9 cellular contexts compared by ENCODE assay signal in the genomic region with DNA sequence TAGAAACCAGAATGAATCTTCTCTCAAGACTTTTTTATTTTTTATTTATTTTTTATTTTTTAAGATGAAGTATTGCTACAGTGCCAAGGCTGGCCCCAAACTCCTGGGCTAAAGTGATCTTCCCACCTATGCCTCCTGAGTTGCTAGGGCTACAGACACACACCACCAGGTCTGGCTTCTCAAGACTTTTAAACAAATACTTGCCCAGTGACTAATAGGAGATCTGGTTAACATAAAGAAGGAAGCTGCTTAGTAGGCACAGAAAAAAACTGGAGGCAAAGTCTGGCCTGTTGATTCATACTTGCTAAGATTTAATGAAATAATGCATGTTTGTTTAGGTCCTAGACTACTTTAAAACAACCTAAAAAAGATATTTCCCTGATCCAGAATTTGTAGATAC. TPM values are rescaled to one million over a fixed set of nuclear protein-coding genes. Genes with fewer than 3 reads are reported as not detected.
DNase-seq lines count a peak whose midpoint lies in the region; FAIRE-seq and TF ChIP-seq lines count a peak whose summit lies in the region.
"Had no signal": no experiment of that assay in that cellular context is flagged by ENCODE, and none has a peak within 500 bp of the region (broad histone marks: within the 10 kb centered on the region; RNA-seq: fewer than 3 reads in every experiment).

No MANE protein-coding gene starts in this region.

- no peak for TF ChIP-seq CTCF in epithelial cell of esophagus (IDR thresholded peaks at IDR 0.05; ENCODE audit: insufficient read depth, low read depth, low read length, missing control alignments)
- no peak for TF ChIP-seq CTCF in osteoblast (IDR thresholded peaks at IDR 0.05; ENCODE audit: extremely low read depth, low read depth, low read length)

- peak overlapping the region; percentile 49 for H3K27ac ChIP-seq in osteoblast (ENCODE audit: low read depth, low read length)

- no peaks in the 10 kb centered on the region for H4K20me1 ChIP-seq in osteoblast (ENCODE audit: insufficient read depth, low read length)

- no peaks in the 10 kb centered on the region for H3K9me3 ChIP-seq in osteoblast (ENCODE audit: low read depth, low read length)

- H2AFZ ChIP-seq in osteoblast (ENCODE audit: low read length): no peak overlapping the region

- DNase-seq in ELF-1 (ENCODE audit: low read depth, low spot score) (peak; percentile 37), M059J (ENCODE audit: low read depth) (peak; percentile 83), epithelial cell of esophagus (ENCODE audit: low read depth) (peak; percentile 89), osteoblast (ENCODE audit: insufficient read length, low spot score, missing footprints) (peak; percentile 85), NCI-H2227 treated with DMSO at 0.1 percent for 48 hours (lab: John Stamatoyannopoulos, UW) (no peak), cerebellum (ENCODE audit: low spot score) (no peak), frontal cortex (ENCODE audit: low spot score in 2 of 2) (no peak)
- no peak for DNase-seq in activated CD8-positive, alpha-beta memory T cell treated with anti-CD3 and anti-CD28 coated beads, Interleukin-2, amount 50 U/mL, for 48 hours
- DNase-seq: NCI-H2081 had no signal

- FAIRE-seq in frontal cortex (lab: Jason Lieb, UNC): no peak

- no peak overlapping the region for H3K4me2 ChIP-seq in osteoblast (ENCODE audit: insufficient read depth, low read length)

- no peaks in the 10 kb centered on the region for H3K36me3 ChIP-seq in osteoblast (ENCODE audit: insufficient read depth, low read length)

- H3K4me1 ChIP-seq in osteoblast (ENCODE audit: insufficient read depth, low read length): peaks cover 15% of the 10 kb centered on the region

- no peaks in the 10 kb centered on the region for H3K27me3 ChIP-seq in osteoblast (ENCODE audit: insufficient read depth, low read length)

- H3K4me3 ChIP-seq in epithelial cell of esophagus (ENCODE audit: low read length): no peak overlapping the region
- H3K4me3 ChIP-seq in osteoblast (ENCODE audit: insufficient read depth, low read length): no peak overlapping the region

- H3K79me2 ChIP-seq in osteoblast (ENCODE audit: insufficient read depth, low read length): no peaks in the 10 kb centered on the region

RNA-seq across cellular contexts. Expression of gene SLC38A9, which starts 43.8 kb away (rescaled TPM):
- 19.2 and 21.4 TPM in 2 replicates for total RNA-seq in M059J (2014; rRNA removed; shearing (Covaris generic))
- total RNA-seq in osteoblast (42.3 and 50.1 TPM in 2 replicates), cerebellum (64.1 TPM), frontal cortex (88.0 TPM)

Comparison
In these comparisons a context has a peak if more than half of its experiments do, and no peak if none do; other contexts are left out.
1. DNase-seq: peak in ELF-1 (single experiment), M059J (single experiment), epithelial cell of esophagus (single experiment) and osteoblast (single experiment); none in activated CD8-positive, alpha-beta memory T cell treated with anti-CD3 and anti-CD28 coated beads, Interleukin-2, amount 50 U/mL, for 48 hours (single experiment), NCI-H2227 treated with DMSO at 0.1 percent for 48 hours (single experiment), cerebellum (single experiment) and frontal cortex (0 of 2).